Comparison of ENCODE assay signal across 21 cellular contexts in the genomic region with DNA sequence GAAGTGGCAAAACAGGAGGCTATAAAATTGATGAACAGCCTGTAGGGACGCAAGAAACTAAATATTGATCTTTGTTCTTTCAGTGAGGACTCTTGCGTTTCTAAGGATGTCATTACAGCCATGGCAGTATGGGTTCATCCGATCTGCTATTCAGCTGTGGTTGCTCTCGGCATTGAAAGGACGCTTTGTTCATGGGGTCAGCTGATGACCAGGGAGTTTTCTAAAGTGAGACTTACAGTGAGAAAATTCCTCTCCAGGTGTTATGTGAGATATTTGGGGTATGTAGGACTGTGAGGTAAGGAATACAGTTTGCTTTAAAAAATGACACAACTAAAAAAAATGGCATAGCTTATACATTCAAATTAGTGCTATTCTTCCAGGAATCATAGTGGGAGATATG.
"Had no signal": no experiment of that assay in that cellular context is flagged by ENCODE, and none has a peak within 500 bp of the region (broad histone marks: within the 10 kb centered on the region; RNA-seq: fewer than 3 reads in every experiment).

No MANE protein-coding gene starts in this region.

- H3K36me3 Mint-ChIP-seq: mesothelial cell of epicardium; stimulated activated naive B cell treated with anti-CD40 and anti-IgM and Interleukin-4, amounts not matched to agents 10 μg/mL and 1 μg/mL and 100 μg/mL, for 72 hours had no signal

- H3K9me3 ChIP-seq: lower lobe of right lung, ovary, right lobe of liver had no signal

- H3K9me3 Mint-ChIP-seq: endodermal cell; stimulated activated naive B cell treated with anti-CD40 and anti-IgM and Interleukin-4, amounts not matched to agents 10 μg/mL and 1 μg/mL and 100 μg/mL, for 72 hours had no signal

- DNase-seq: activated CD8-positive, alpha-beta memory T cell treated with anti-CD3 and anti-CD28 coated beads for 24 hours; activated CD8-positive, alpha-beta memory T cell treated with anti-CD3 and anti-CD28 coated beads, Interleukin-2, amount 50 U/mL, for 48 hours; activated effector memory CD4-positive, alpha-beta T cell treated with Interleukin-2 at 50 U/mL for 16 hours; activated naive CD4-positive, alpha-beta T cell treated with anti-CD3 and anti-CD28 coated beads, Interleukin-2, amount 10 ng/mL, durations not matched to agents 7 days and 5 days; activated T-cell treated with anti-CD3 and anti-CD28 coated beads, Interleukin-2, amount 50 U/mL, for 48 hours; aorta; brain microvascular endothelial cell; central memory CD4-positive, alpha-beta T cell; endodermal cell; foreskin fibroblast; glutamatergic neuron; lower lobe of right lung; ovary; right lobe of liver; stimulated activated CD4-positive, alpha-beta T cell treated with anti-CD3 and anti-CD28 coated beads, Interleukin-4, amount 100 ng/mL, for 4 hours; stimulated activated naive B cell treated with anti-CD40 and anti-IgM and Interleukin-4, amounts not matched to agents 10 μg/mL and 1 μg/mL and 100 μg/mL, for 72 hours; T1000 had no signal

- H3K27ac ChIP-seq: brain microvascular endothelial cell, epithelial cell of prostate, lower lobe of right lung, ovary, right lobe of liver had no signal

- H3K27ac Mint-ChIP-seq: activated naive CD4-positive, alpha-beta T cell treated with anti-CD3 and anti-CD28 coated beads, Interleukin-2, amount 10 ng/mL, durations not matched to agents 7 days and 5 days; endodermal cell; mesothelial cell of epicardium; stimulated activated naive B cell treated with anti-CD40 and anti-IgM and Interleukin-4, amounts not matched to agents 10 μg/mL and 1 μg/mL and 100 μg/mL, for 72 hours had no signal

- ATAC-seq: activated CD4-positive, CD25-positive, alpha-beta regulatory T cell treated with anti-CD3 and anti-CD28 coated beads, Interleukin-2, amount 50 U/mL, for 24 hours; lower lobe of right lung; right lobe of liver; stimulated activated naive B cell treated with anti-CD40 and anti-IgM and Interleukin-4, amounts not matched to agents 10 μg/mL and 1 μg/mL and 100 μg/mL, for 72 hours had no signal

- H3K4me3 Mint-ChIP-seq: activated naive CD4-positive, alpha-beta T cell treated with anti-CD3 and anti-CD28 coated beads, Interleukin-2, amount 10 ng/mL, durations not matched to agents 7 days and 5 days; endodermal cell; mesothelial cell of epicardium; stimulated activated naive B cell treated with anti-CD40 and anti-IgM and Interleukin-4, amounts not matched to agents 10 μg/mL and 1 μg/mL and 100 μg/mL, for 72 hours had no signal

- H3K27me3 ChIP-seq: brain microvascular endothelial cell, dorsolateral prefrontal cortex, ovary, right lobe of liver had no signal

- H3K4me3 ChIP-seq: lower lobe of right lung, ovary, right lobe of liver had no signal

- H3K36me3 ChIP-seq: brain microvascular endothelial cell, lower lobe of right lung, ovary, right lobe of liver had no signal
